Comparison of ENCODE assay signal across 34 cellular contexts in genomic region chr2:160562730-160563129, GRCh38.
"Had no signal": no experiment of that assay in that cellular context is flagged by ENCODE, and none has a peak within 500 bp of the region (broad histone marks: within the 10 kb centered on the region; RNA-seq: fewer than 3 reads in every experiment).

No MANE protein-coding gene starts in this region.

- H3K27ac Mint-ChIP-seq: activated B cell treated with CpG ODN at 0.5 μM for 24 hours; activated CD4-positive, alpha-beta memory T cell treated with anti-CD3 and anti-CD28 coated beads for 36 hours; activated CD8-positive, alpha-beta memory T cell treated with anti-CD3 and anti-CD28 coated beads, Interleukin-2, amount 10 ng/mL, durations not matched to agents 7 days and 5 days; activated naive CD4-positive, alpha-beta T cell treated with anti-CD3 and anti-CD28 coated beads, Interleukin-2, amount 50 U/mL, for 24 hours; activated naive CD8-positive, alpha-beta T cell treated with anti-CD3 and anti-CD28 coated beads, Interleukin-2, amount 10 ng/mL, durations not matched to agents 7 days and 5 days; T-cell; T-helper 17 cell had no signal

- H3K36me3 Mint-ChIP-seq: activated CD4-positive, alpha-beta memory T cell treated with anti-CD3 and anti-CD28 coated beads for 36 hours; activated CD8-positive, alpha-beta memory T cell treated with anti-CD3 and anti-CD28 coated beads, Interleukin-2, amount 10 ng/mL, durations not matched to agents 7 days and 5 days; activated naive CD4-positive, alpha-beta T cell treated with anti-CD3 and anti-CD28 coated beads, Interleukin-2, amount 50 U/mL, for 24 hours; activated naive CD8-positive, alpha-beta T cell treated with anti-CD3 and anti-CD28 coated beads, Interleukin-2, amount 10 ng/mL, durations not matched to agents 7 days and 5 days; T-cell had no signal

- H3K36me3 ChIP-seq: adrenal gland, breast epithelium, MG63 had no signal

- H3K27ac ChIP-seq: adrenal gland, body of pancreas, breast epithelium, VCaP had no signal

- H3K4me1 ChIP-seq: body of pancreas, breast epithelium had no signal

- H3K4me3 ChIP-seq: adrenal gland, body of pancreas, breast epithelium, MG63 had no signal

- H3K27me3 ChIP-seq: adrenal gland, body of pancreas, breast epithelium, MG63 had no signal

- H3K27me3 Mint-ChIP-seq: activated CD4-positive, alpha-beta memory T cell treated with anti-CD3 and anti-CD28 coated beads for 36 hours; activated CD8-positive, alpha-beta memory T cell treated with anti-CD3 and anti-CD28 coated beads, Interleukin-2, amount 10 ng/mL, durations not matched to agents 7 days and 5 days; activated naive CD4-positive, alpha-beta T cell treated with anti-CD3 and anti-CD28 coated beads, Interleukin-2, amount 50 U/mL, for 24 hours; activated naive CD8-positive, alpha-beta T cell treated with anti-CD3 and anti-CD28 coated beads, Interleukin-2, amount 10 ng/mL, durations not matched to agents 7 days and 5 days; T-cell had no signal

- ATAC-seq: activated CD8-positive, alpha-beta memory T cell treated with anti-CD3 and anti-CD28 coated beads, Interleukin-2, amount 10 ng/mL, durations not matched to agents 7 days and 5 days; body of pancreas; T-cell; T-helper 17 cell had no signal

- DNase-seq: activated B cell treated with CpG ODN at 0.5 μM for 24 hours; activated CD4-positive, alpha-beta memory T cell treated with anti-CD3 and anti-CD28 coated beads for 36 hours; activated CD4-positive, alpha-beta T cell treated with anti-CD3 and anti-CD28 coated beads for 4 hours; activated CD4-positive, alpha-beta T cell treated with anti-CD3 and anti-CD28 coated beads, Interleukin-2, amount 50 U/mL, for 1 hour; activated CD4-positive, CD25-positive, alpha-beta regulatory T cell treated with anti-CD3 and anti-CD28 coated beads, Interleukin-2, amount 50 U/mL, for 72 hours; activated CD8-positive, alpha-beta memory T cell treated with anti-CD3 and anti-CD28 coated beads for 24 hours; activated CD8-positive, alpha-beta memory T cell treated with anti-CD3 and anti-CD28 coated beads, Interleukin-2, amount 10 ng/mL, durations not matched to agents 7 days and 5 days; activated CD8-positive, alpha-beta memory T cell treated with anti-CD3 and anti-CD28 coated beads, Interleukin-2, amount 50 U/mL, for 48 hours; activated gamma-delta T cell; activated naive CD4-positive, alpha-beta T cell treated with Interleukin-2 at 50 U/mL for 16 hours; activated naive CD8-positive, alpha-beta T cell treated with anti-CD3 and anti-CD28 coated beads, Interleukin-2, amount 10 ng/mL, durations not matched to agents 7 days and 5 days; activated T-cell treated with anti-CD3 and anti-CD28 coated beads, Interleukin-2, amount 50 U/mL, for 48 hours; adrenal gland; body of pancreas; caudate nucleus; cerebellar nuclear complex; Kasumi-1; KG1; MG63; NCI-H1048; NCI-H1105 treated with DMSO at 0.1 percent for 48 hours; NCI-H1436; NCI-H1694 treated with DMSO at 0.1 percent for 48 hours; NCI-H2029; NCI-H345; NCI-H524 treated with DMSO at 0.1 percent for 48 hours; NK-92 treated with Interleukin-12 subunit alpha and Interleukin-12 subunit beta, amount 100 ng/mL, for 24 hours; SHP77 treated with DMSO at 0.1 percent for 48 hours; T-cell; T-helper 17 cell; T-helper 9 cell had no signal

- H3K4me1 Mint-ChIP-seq: activated B cell treated with CpG ODN at 0.5 μM for 24 hours; activated CD8-positive, alpha-beta memory T cell treated with anti-CD3 and anti-CD28 coated beads, Interleukin-2, amount 10 ng/mL, durations not matched to agents 7 days and 5 days had no signal

- H3K9me3 Mint-ChIP-seq: activated B cell treated with CpG ODN at 0.5 μM for 24 hours; activated CD4-positive, alpha-beta memory T cell treated with anti-CD3 and anti-CD28 coated beads for 36 hours; activated naive CD4-positive, alpha-beta T cell treated with anti-CD3 and anti-CD28 coated beads, Interleukin-2, amount 50 U/mL, for 24 hours had no signal

- H3K9me3 ChIP-seq: adrenal gland, body of pancreas, breast epithelium, MG63 had no signal

- H3K4me3 Mint-ChIP-seq: activated B cell treated with CpG ODN at 0.5 μM for 24 hours; activated CD4-positive, alpha-beta memory T cell treated with anti-CD3 and anti-CD28 coated beads for 36 hours; activated CD8-positive, alpha-beta memory T cell treated with anti-CD3 and anti-CD28 coated beads, Interleukin-2, amount 10 ng/mL, durations not matched to agents 7 days and 5 days; activated naive CD4-positive, alpha-beta T cell treated with anti-CD3 and anti-CD28 coated beads, Interleukin-2, amount 50 U/mL, for 24 hours; activated naive CD8-positive, alpha-beta T cell treated with anti-CD3 and anti-CD28 coated beads, Interleukin-2, amount 10 ng/mL, durations not matched to agents 7 days and 5 days; T-cell; T-helper 17 cell had no signal
